1 cellular context compared by ENCODE assay signal in genomic region chr9:95815153-95815552, GRCh38.
TF ChIP-seq lines count a peak whose summit lies in the region.

No MANE protein-coding gene starts in this region.

TF ChIP-seq in K562, 482 proteins besides CTCF, POLR2A, EP300 and RAD21 (continued from another document and continues in another):
- TF ChIP-seq, protein P1, sequence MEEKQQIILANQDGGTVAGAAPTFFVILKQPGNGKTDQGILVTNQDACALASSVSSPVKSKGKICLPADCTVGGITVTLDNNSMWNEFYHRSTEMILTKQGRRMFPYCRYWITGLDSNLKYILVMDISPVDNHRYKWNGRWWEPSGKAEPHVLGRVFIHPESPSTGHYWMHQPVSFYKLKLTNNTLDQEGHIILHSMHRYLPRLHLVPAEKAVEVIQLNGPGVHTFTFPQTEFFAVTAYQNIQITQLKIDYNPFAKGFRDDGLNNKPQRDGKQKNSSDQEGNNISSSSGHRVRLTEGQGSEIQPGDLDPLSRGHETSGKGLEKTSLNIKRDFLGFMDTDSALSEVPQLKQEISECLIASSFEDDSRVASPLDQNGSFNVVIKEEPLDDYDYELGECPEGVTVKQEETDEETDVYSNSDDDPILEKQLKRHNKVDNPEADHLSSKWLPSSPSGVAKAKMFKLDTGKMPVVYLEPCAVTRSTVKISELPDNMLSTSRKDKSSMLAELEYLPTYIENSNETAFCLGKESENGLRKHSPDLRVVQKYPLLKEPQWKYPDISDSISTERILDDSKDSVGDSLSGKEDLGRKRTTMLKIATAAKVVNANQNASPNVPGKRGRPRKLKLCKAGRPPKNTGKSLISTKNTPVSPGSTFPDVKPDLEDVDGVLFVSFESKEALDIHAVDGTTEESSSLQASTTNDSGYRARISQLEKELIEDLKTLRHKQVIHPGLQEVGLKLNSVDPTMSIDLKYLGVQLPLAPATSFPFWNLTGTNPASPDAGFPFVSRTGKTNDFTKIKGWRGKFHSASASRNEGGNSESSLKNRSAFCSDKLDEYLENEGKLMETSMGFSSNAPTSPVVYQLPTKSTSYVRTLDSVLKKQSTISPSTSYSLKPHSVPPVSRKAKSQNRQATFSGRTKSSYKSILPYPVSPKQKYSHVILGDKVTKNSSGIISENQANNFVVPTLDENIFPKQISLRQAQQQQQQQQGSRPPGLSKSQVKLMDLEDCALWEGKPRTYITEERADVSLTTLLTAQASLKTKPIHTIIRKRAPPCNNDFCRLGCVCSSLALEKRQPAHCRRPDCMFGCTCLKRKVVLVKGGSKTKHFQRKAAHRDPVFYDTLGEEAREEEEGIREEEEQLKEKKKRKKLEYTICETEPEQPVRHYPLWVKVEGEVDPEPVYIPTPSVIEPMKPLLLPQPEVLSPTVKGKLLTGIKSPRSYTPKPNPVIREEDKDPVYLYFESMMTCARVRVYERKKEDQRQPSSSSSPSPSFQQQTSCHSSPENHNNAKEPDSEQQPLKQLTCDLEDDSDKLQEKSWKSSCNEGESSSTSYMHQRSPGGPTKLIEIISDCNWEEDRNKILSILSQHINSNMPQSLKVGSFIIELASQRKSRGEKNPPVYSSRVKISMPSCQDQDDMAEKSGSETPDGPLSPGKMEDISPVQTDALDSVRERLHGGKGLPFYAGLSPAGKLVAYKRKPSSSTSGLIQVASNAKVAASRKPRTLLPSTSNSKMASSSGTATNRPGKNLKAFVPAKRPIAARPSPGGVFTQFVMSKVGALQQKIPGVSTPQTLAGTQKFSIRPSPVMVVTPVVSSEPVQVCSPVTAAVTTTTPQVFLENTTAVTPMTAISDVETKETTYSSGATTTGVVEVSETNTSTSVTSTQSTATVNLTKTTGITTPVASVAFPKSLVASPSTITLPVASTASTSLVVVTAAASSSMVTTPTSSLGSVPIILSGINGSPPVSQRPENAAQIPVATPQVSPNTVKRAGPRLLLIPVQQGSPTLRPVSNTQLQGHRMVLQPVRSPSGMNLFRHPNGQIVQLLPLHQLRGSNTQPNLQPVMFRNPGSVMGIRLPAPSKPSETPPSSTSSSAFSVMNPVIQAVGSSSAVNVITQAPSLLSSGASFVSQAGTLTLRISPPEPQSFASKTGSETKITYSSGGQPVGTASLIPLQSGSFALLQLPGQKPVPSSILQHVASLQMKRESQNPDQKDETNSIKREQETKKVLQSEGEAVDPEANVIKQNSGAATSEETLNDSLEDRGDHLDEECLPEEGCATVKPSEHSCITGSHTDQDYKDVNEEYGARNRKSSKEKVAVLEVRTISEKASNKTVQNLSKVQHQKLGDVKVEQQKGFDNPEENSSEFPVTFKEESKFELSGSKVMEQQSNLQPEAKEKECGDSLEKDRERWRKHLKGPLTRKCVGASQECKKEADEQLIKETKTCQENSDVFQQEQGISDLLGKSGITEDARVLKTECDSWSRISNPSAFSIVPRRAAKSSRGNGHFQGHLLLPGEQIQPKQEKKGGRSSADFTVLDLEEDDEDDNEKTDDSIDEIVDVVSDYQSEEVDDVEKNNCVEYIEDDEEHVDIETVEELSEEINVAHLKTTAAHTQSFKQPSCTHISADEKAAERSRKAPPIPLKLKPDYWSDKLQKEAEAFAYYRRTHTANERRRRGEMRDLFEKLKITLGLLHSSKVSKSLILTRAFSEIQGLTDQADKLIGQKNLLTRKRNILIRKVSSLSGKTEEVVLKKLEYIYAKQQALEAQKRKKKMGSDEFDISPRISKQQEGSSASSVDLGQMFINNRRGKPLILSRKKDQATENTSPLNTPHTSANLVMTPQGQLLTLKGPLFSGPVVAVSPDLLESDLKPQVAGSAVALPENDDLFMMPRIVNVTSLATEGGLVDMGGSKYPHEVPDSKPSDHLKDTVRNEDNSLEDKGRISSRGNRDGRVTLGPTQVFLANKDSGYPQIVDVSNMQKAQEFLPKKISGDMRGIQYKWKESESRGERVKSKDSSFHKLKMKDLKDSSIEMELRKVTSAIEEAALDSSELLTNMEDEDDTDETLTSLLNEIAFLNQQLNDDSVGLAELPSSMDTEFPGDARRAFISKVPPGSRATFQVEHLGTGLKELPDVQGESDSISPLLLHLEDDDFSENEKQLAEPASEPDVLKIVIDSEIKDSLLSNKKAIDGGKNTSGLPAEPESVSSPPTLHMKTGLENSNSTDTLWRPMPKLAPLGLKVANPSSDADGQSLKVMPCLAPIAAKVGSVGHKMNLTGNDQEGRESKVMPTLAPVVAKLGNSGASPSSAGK (IDR thresholded peaks at IDR 0.05), result peak; percentile 35; the same call in 1 of the 2 replicates
- TF ChIP-seq ZNF146 (CRISPR knock-in tag; IDR thresholded peaks at IDR 0.05; ENCODE audit: unreplicated experiment), result no peak
- TF ChIP-seq, protein P2, sequence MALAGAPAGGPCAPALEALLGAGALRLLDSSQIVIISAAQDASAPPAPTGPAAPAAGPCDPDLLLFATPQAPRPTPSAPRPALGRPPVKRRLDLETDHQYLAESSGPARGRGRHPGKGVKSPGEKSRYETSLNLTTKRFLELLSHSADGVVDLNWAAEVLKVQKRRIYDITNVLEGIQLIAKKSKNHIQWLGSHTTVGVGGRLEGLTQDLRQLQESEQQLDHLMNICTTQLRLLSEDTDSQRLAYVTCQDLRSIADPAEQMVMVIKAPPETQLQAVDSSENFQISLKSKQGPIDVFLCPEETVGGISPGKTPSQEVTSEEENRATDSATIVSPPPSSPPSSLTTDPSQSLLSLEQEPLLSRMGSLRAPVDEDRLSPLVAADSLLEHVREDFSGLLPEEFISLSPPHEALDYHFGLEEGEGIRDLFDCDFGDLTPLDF (CRISPR knock-in tag; IDR thresholded peaks at IDR 0.05), result no peak
- TF ChIP-seq, protein P3, sequence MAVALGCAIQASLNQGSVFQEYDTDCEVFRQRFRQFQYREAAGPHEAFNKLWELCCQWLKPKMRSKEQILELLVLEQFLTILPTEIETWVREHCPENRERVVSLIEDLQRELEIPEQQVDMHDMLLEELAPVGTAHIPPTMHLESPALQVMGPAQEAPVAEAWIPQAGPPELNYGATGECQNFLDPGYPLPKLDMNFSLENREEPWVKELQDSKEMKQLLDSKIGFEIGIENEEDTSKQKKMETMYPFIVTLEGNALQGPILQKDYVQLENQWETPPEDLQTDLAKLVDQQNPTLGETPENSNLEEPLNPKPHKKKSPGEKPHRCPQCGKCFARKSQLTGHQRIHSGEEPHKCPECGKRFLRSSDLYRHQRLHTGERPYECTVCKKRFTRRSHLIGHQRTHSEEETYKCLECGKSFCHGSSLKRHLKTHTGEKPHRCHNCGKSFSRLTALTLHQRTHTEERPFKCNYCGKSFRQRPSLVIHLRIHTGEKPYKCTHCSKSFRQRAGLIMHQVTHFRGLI (CRISPR knock-in tag; IDR thresholded peaks at IDR 0.05), result no peak
- TF ChIP-seq DMBX1 (CRISPR knock-in tag; IDR thresholded peaks at IDR 0.05; ENCODE audit: borderline replicate concordance), result no peak
- TF ChIP-seq TAF1 (IDR thresholded peaks at IDR 0.05; ENCODE audit: control insufficient read depth, extremely low read depth, insufficient read depth, low read length, severe bottlenecking), result no peak
- no peak for TF ChIP-seq STAT5A (IDR thresholded peaks at IDR 0.05; ENCODE audit: borderline replicate concordance, low read length)
- TF ChIP-seq PBX2 (CRISPR knock-in tag; IDR thresholded peaks at IDR 0.05; ENCODE audit: low read depth), result no peak
- TF ChIP-seq PBX2 (tag; conservative IDR thresholded peaks at IDR 0.05; ENCODE audit: low read depth), result no peak
- no peak for TF ChIP-seq HMGN3 (IDR thresholded peaks at IDR 0.05; ENCODE audit: borderline replicate concordance, extremely low read depth, insufficient read length, low read depth, low read length)
- no peak for TF ChIP-seq FOXM1 (IDR thresholded peaks at IDR 0.05; ENCODE audit: low read depth)
- TF ChIP-seq FOXM1 (CRISPR knock-in tag; IDR thresholded peaks at IDR 0.05; ENCODE audit: low read depth), result no peak
- no peak for TF ChIP-seq ZC3H11A (IDR thresholded peaks at IDR 0.05; ENCODE audit: low read depth, low read length)
- no peak for TF ChIP-seq POLR2AphosphoS5 (IDR thresholded peaks at IDR 0.05; ENCODE audit: control insufficient read depth, insufficient read depth, low read depth, low read length)
- no peak for TF ChIP-seq PHF21A (IDR thresholded peaks at IDR 0.05; ENCODE audit: borderline replicate concordance, low read depth)
- no peak for TF ChIP-seq DIDO1 (tag; IDR thresholded peaks at IDR 0.05; ENCODE audit: low read depth)
- TF ChIP-seq HDAC6 (IDR thresholded peaks at IDR 0.05; ENCODE audit: low read depth, low read length), result no peak
- no peak for TF ChIP-seq USF2 (CRISPR knock-in tag; IDR thresholded peaks at IDR 0.05)
- no peak for TF ChIP-seq HDGF (IDR thresholded peaks at IDR 0.05)
- TF ChIP-seq ZNF134 (CRISPR knock-in tag; conservative IDR thresholded peaks at IDR 0.05), result no peak
- TF ChIP-seq HINFP (tag; conservative IDR thresholded peaks at IDR 0.05; ENCODE audit: low read depth), result no peak
- TF ChIP-seq PATZ1 (CRISPR knock-in tag; IDR thresholded peaks at IDR 0.05; ENCODE audit: borderline replicate concordance), result no peak
- TF ChIP-seq ZFP30 (CRISPR knock-in tag; IDR thresholded peaks at IDR 0.05; ENCODE audit: borderline replicate concordance), result no peak
- TF ChIP-seq JUN (IDR thresholded peaks at IDR 0.05; ENCODE audit: borderline replicate concordance, low read depth, low read length), result peak; percentile 55; the same call in 1 of the 2 replicates
- no peak for TF ChIP-seq JUN (CRISPR knock-in tag; IDR thresholded peaks at IDR 0.05; ENCODE audit: borderline replicate concordance)
- TF ChIP-seq ZBTB11 (CRISPR knock-in tag; IDR thresholded peaks at IDR 0.05), result no peak
- no peak for TF ChIP-seq SIN3A (IDR thresholded peaks at IDR 0.05; ENCODE audit: borderline replicate concordance in 2 of 2, control insufficient read depth in 1 of 2, low read depth in 2 of 2, low read length in 2 of 2)
- no peak for TF ChIP-seq SNRNP70 (optimal IDR thresholded peaks at IDR 0.05; ENCODE audit: low read depth, low read length)
- TF ChIP-seq CREBBP (IDR thresholded peaks at IDR 0.05; ENCODE audit: low read depth, low read length), result no peak
- no peak for TF ChIP-seq FUS (optimal IDR thresholded peaks at IDR 0.05; ENCODE audit: low read depth, low read length)
- peak; percentile 84 for TF ChIP-seq FOSL1 (tag; conservative IDR thresholded peaks at IDR 0.05)
